2 cellular contexts compared by ENCODE assay signal in the genomic region with DNA sequence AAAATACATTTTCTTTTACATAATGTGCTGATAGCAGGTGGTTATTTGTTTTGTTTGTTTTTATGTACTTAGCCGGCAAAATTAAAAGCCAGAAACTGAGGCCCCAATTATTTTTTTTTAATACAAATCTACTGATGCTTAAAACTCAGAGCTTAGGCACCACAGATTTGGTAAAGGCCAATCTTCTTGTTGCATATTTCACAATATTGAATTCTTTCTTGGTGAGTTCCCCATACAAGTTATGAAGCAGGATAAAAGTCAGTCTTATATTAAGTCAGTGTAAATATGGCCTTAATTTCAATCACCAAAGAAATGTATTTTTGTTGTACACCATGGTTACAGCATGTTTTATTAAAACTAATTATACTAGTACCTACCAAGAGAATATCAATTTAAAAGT.
A peak's percentile ranks its signal among the peaks of the same experiment; 100 is the strongest.
TF ChIP-seq lines count a peak whose summit lies in the region.

No MANE protein-coding gene starts in this region.

TF ChIP-seq in HepG2, 621 proteins besides CTCF, POLR2A, EP300 and RAD21:
- TF ChIP-seq CAMTA2 (CRISPR knock-in tag; IDR thresholded peaks at IDR 0.05; ENCODE audit: borderline replicate concordance) (no peak), ZBTB46 (CRISPR knock-in tag; IDR thresholded peaks at IDR 0.05; ENCODE audit: borderline replicate concordance) (no peak), CEBPB (IDR thresholded peaks at IDR 0.05; ENCODE audit: borderline replicate concordance, low read depth, low read length) (0 out of 2 replicates have a peak, but pooled peaks have one; percentile 25), RARG (CRISPR knock-in tag; IDR thresholded peaks at IDR 0.05; ENCODE audit: low read depth) (no peak), ATF5 (CRISPR knock-in tag; IDR thresholded peaks at IDR 0.05; ENCODE audit: low read depth) (no peak), ZNF841 (CRISPR knock-in tag; IDR thresholded peaks at IDR 0.05; ENCODE audit: borderline replicate concordance) (no peak)
- TF ChIP-seq, protein P1, sequence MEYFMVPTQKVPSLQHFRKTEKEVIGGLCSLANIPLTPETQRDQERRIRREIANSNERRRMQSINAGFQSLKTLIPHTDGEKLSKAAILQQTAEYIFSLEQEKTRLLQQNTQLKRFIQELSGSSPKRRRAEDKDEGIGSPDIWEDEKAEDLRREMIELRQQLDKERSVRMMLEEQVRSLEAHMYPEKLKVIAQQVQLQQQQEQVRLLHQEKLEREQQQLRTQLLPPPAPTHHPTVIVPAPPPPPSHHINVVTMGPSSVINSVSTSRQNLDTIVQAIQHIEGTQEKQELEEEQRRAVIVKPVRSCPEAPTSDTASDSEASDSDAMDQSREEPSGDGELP (IDR thresholded peaks at IDR 0.05; ENCODE audit: borderline replicate concordance, low read depth) = no peak

TF ChIP-seq in K562, 482 proteins besides CTCF, POLR2A, EP300 and RAD21:
- TF ChIP-seq CEBPB (tag; IDR thresholded peaks at IDR 0.05) = peak; percentile 37; the same call in 1 of the 2 replicates
- TF ChIP-seq CCAR2 (IDR thresholded peaks at IDR 0.05; ENCODE audit: low read depth, low read length) = no peak
